Comparison of ENCODE assay signal across 17 cellular contexts in genomic region chr5:181114284-181114843, GRCh38. TPM values are rescaled to one million over a fixed set of nuclear protein-coding genes. Genes with fewer than 3 reads are reported as not detected.
DNase-seq lines count a peak whose midpoint lies in the region; ATAC-seq, FAIRE-seq and TF ChIP-seq lines count a peak whose summit lies in the region.
"Had no signal": no experiment of that assay in that cellular context is flagged by ENCODE, and none has a peak within 500 bp of the region (broad histone marks: within the 10 kb centered on the region; RNA-seq: fewer than 3 reads in every experiment).

No MANE protein-coding gene starts in this region.

- H3K27ac ChIP-seq in breast epithelium (no peak overlapping the region), keratinocyte (ENCODE audit: control insufficient read depth, insufficient read depth, low read length) (no peak overlapping the region)
- H3K27ac ChIP-seq in CD4-positive, alpha-beta memory T cell (ENCODE audit: low read depth, low read length), result no peak overlapping the region
- H3K27ac ChIP-seq: RWPE1 had no signal

- H3K9me1 ChIP-seq in keratinocyte (ENCODE audit: control insufficient read depth, extremely low read depth, insufficient read depth, low read length), result no peaks in the 10 kb centered on the region

- H3K27me3 Mint-ChIP-seq in MCF 10A (ENCODE audit: insufficient read depth, unreplicated experiment) (no peaks in the 10 kb centered on the region), brain (peaks cover 91% of the 10 kb centered on the region)
- peaks cover 63 to 71% of the 10 kb centered on the region in 2 donors for H3K27me3 Mint-ChIP-seq in CD4-positive, alpha-beta memory T cell

- peak overlapping the region; percentile 18 for H3K9ac ChIP-seq in keratinocyte (ENCODE audit: control insufficient read depth, extremely low read depth, insufficient read depth, low read length)

- no peaks in the 10 kb centered on the region for H3K36me3 ChIP-seq in breast epithelium
- H3K36me3 ChIP-seq in keratinocyte (ENCODE audit: control insufficient read depth in 2 of 2, extremely low read depth in 1 of 2, insufficient read depth in 2 of 2, low read length in 2 of 2), result no peaks in the 10 kb centered on the region
- no peaks in the 10 kb centered on the region for H3K36me3 ChIP-seq in CD4-positive, alpha-beta memory T cell (ENCODE audit: insufficient read depth, low read length)

- POLR2A ChIA-PET in MCF 10A (lab: Yijun Ruan, JAX), result no interaction called here
- POLR2A ChIA-PET in CD4-positive, alpha-beta memory T cell (lab: Charles Lee; ENCODE audit: partially characterized antibody), result no interaction called here

- H3K9me3 ChIP-seq in breast epithelium (peaks cover 4 to 9% of the 10 kb centered on the region in 2 donors), keratinocyte (ENCODE audit: control insufficient read depth, low read depth, low read length) (no peaks in the 10 kb centered on the region)
- H3K9me3 ChIP-seq in CD4-positive, alpha-beta memory T cell (ENCODE audit: control insufficient read depth in 1 of 2, low read length in 2 of 2), result no peaks in the 10 kb centered on the region

- TF ChIP-seq CTCF in breast epithelium (IDR thresholded peaks at IDR 0.05) (no peak), MCF 10A (IDR thresholded peaks at IDR 0.05; ENCODE audit: unreplicated experiment) (no peak), brain (conservative IDR thresholded peaks at IDR 0.05) (no peak), keratinocyte (optimal IDR thresholded peaks at IDR 0.05 in 1 of 3, IDR thresholded peaks at IDR 0.05 in 1 of 3, conservative IDR thresholded peaks at IDR 0.05 in 1 of 3; ENCODE audit: extremely low read depth in 1 of 3, insufficient read depth in 2 of 3, low read length in 3 of 3) (no peak)

- dilution Hi-C loops in keratinocyte (cut with MboI; ENCODE audit: extremely low pct_ligation_motif_present, low sequenced_read_pairs), result no loop called here

- CTCF ChIA-PET in MCF 10A (lab: Yijun Ruan, JAX), result interaction anchor here (0.9 kb wide), 1 partner anchor 26 kb away, joined by 3 read pairs; no protein-coding TSS in a partner anchor
- CTCF ChIA-PET in CD4-positive, alpha-beta memory T cell (lab: Charles Lee; ENCODE audit: partially characterized antibody), result no interaction called here

- peaks cover 4% of the 10 kb centered on the region for H3K36me3 Mint-ChIP-seq in MCF 10A (ENCODE audit: insufficient read depth, unreplicated experiment)
- no peaks in the 10 kb centered on the region for H3K36me3 Mint-ChIP-seq in brain
- no peaks in the 10 kb centered on the region for H3K36me3 Mint-ChIP-seq in CD4-positive, alpha-beta memory T cell

- no peak for TF ChIP-seq POLR2A in breast epithelium (IDR thresholded peaks at IDR 0.05)

- no peak overlapping the region for H3K27ac Mint-ChIP-seq in MCF 10A (ENCODE audit: low read depth, unreplicated experiment)
- H3K27ac Mint-ChIP-seq in brain, result peak overlapping the region in 1 of 5 experiments; percentile 32
- H3K27ac Mint-ChIP-seq in CD4-positive, alpha-beta memory T cell, result no peak overlapping the region
- H3K27ac Mint-ChIP-seq: activated CD8-positive, alpha-beta memory T cell treated with anti-CD3 and anti-CD28 coated beads, Interleukin-2, amount 10 ng/mL, durations not matched to agents 7 days and 5 days had no signal

- FAIRE-seq in keratinocyte (lab: Jason Lieb, UNC), result no peak
- FAIRE-seq: islet of Langerhans had no signal

- no peak for ATAC-seq in GM19397 (IDR thresholded peaks at IDR 0.05; ENCODE audit: unreplicated experiment)
- ATAC-seq: activated CD8-positive, alpha-beta memory T cell treated with anti-CD3 and anti-CD28 coated beads, Interleukin-2, amount 10 ng/mL, durations not matched to agents 7 days and 5 days had no signal

- intact Hi-C loops in breast epithelium (cut with DNase I; ENCODE audit: low total_unique reads), result no loop called here
- intact Hi-C loops in MCF 10A (cut with micrococcal nuclease), result no loop called here
- intact Hi-C loops in CD4-positive, alpha-beta memory T cell (cut with micrococcal nuclease), result no loop called here

- H3K4me1 Mint-ChIP-seq in MCF 10A (ENCODE audit: insufficient read depth, unreplicated experiment) (peaks cover 14% of the 10 kb centered on the region), brain (no peaks in the 10 kb centered on the region)
- H3K4me1 Mint-ChIP-seq in CD4-positive, alpha-beta memory T cell, result peaks cover 0 to 12% (median 2%) of the 10 kb centered on the region in 4 donors

- H3K4me3 Mint-ChIP-seq in MCF 10A (ENCODE audit: unreplicated experiment) (no peak overlapping the region), brain (peak overlapping the region; percentile 40 to 77 (median 74))
- H3K4me3 Mint-ChIP-seq in CD4-positive, alpha-beta memory T cell, result peak overlapping the region in 1 of 8 donors; percentile 5
- H3K4me3 Mint-ChIP-seq: activated CD8-positive, alpha-beta memory T cell treated with anti-CD3 and anti-CD28 coated beads, Interleukin-2, amount 10 ng/mL, durations not matched to agents 7 days and 5 days had no signal

- H3K4me3 ChIP-seq in breast epithelium (peak overlapping the region in 2 of 3 donors; percentile 3 to 44), keratinocyte (ENCODE audit: control insufficient read depth in 2 of 3, extremely low read depth in 1 of 3, insufficient read depth in 2 of 3, low read depth in 1 of 3, low read length in 3 of 3) (peak overlapping the region; percentile 11 to 63 (median 63))
- no peak overlapping the region for H3K4me3 ChIP-seq in CD4-positive, alpha-beta memory T cell (ENCODE audit: low read length in 2 of 2)

- H3K9me3 Mint-ChIP-seq in MCF 10A (ENCODE audit: unreplicated experiment) (peaks cover 6% of the 10 kb centered on the region), brain (peaks cover 12 to 31% (median 21%) of the 10 kb centered on the region in 5 experiments)
- peaks cover 0 to 20% (median 6%) of the 10 kb centered on the region in 8 donors for H3K9me3 Mint-ChIP-seq in CD4-positive, alpha-beta memory T cell

- no peaks in the 10 kb centered on the region for H3K79me2 ChIP-seq in keratinocyte (ENCODE audit: control insufficient read depth, insufficient read depth, low read length)

- no TSS peak for BruUV-seq in MCF 10A (replicated peaks; lab: Mats Ljungman, UMichigan)

- H3K27me3 ChIP-seq in breast epithelium (peaks cover 0 to 75% of the 10 kb centered on the region in 2 donors), keratinocyte (ENCODE audit: control insufficient read depth, extremely low read depth, insufficient read depth, low read length) (peaks cover 14% of the 10 kb centered on the region)
- peaks cover 14% of the 10 kb centered on the region for H3K27me3 ChIP-seq in CD4-positive, alpha-beta memory T cell (ENCODE audit: insufficient read depth, low read length)

- DNase-seq in breast epithelium (ENCODE audit: low spot score in 2 of 2) (no peak), MCF 10A (ENCODE audit: unreplicated experiment) (no peak), keratinocyte (ENCODE audit: low read depth, low spot score) (no peak), NCI-H1417 treated with DMSO at 0.1 percent for 48 hours (lab: John Stamatoyannopoulos, UW) (no peak), GOT3 (lab: John Stamatoyannopoulos, UW) (no peak)
- no peak for DNase-seq in CD4-positive, alpha-beta memory T cell
- DNase-seq: activated CD8-positive, alpha-beta memory T cell treated with anti-CD3 and anti-CD28 coated beads, Interleukin-2, amount 10 ng/mL, durations not matched to agents 7 days and 5 days; activated naive CD4-positive, alpha-beta T cell treated with Interleukin-2 at 50 U/mL for 16 hours; NCI-H2107; NCI-H82; T-helper 1 cell had no signal

- H3K4me2 ChIP-seq in keratinocyte (ENCODE audit: control insufficient read depth, extremely low read depth, insufficient read depth, low read depth, low read length), result peak overlapping the region; percentile 90

- H2AFZ ChIP-seq in keratinocyte (ENCODE audit: control insufficient read depth, low read length), result peak overlapping the region; percentile 94

- H4K20me1 ChIP-seq in keratinocyte (ENCODE audit: control insufficient read depth, extremely low read depth, insufficient read depth, low read length), result no peaks in the 10 kb centered on the region

- peaks cover 0 to 4% of the 10 kb centered on the region in 2 donors for H3K4me1 ChIP-seq in breast epithelium
- peaks cover 10% of the 10 kb centered on the region for H3K4me1 ChIP-seq in keratinocyte (ENCODE audit: control insufficient read depth, extremely low read depth, insufficient read depth, low read length)
- H3K4me1 ChIP-seq in CD4-positive, alpha-beta memory T cell (ENCODE audit: insufficient read depth, low read length), result peaks cover 2% of the 10 kb centered on the region

RNA-seq across cellular contexts. Expression of gene OR2V1, which starts 16.6 kb away (rescaled TPM):
- total RNA-seq in breast epithelium (not detected), MCF 10A (2022) (not detected in 2 replicates)
- polyA plus RNA-seq in brain (ENCODE audit: insufficient read depth, low read depth, low replicate concordance) (not detected), keratinocyte (not detected in 3 replicates)
- not detected for polyA plus RNA-seq in keratinocyte (2011; ENCODE audit: low read depth)
- polyA plus RNA-seq in keratinocyte (2011; cell fraction: cytosol; rRNA removed), result not detected in 2 replicates
- not detected in 2 replicates for polyA plus RNA-seq in keratinocyte (2011; cell fraction: nucleus; rRNA removed)
- polyA plus RNA-seq in keratinocyte (2012; ENCODE audit: low replicate concordance), result not detected in 2 replicates
- polyA minus RNA-seq in keratinocyte, result not detected in 3 replicates
- polyA minus RNA-seq in keratinocyte (2011; cell fraction: cytosol; rRNA and poly(A)+ RNA removed), result not detected
- polyA minus RNA-seq in keratinocyte (2011; cell fraction: nucleus; rRNA and poly(A)+ RNA removed), result not detected in 2 replicates
- total RNA-seq in CD4-positive, alpha-beta memory T cell, result not detected
- not detected for polyA plus RNA-seq in CD4-positive, alpha-beta memory T cell
- total RNA-seq: activated CD8-positive, alpha-beta memory T cell treated with anti-CD3 and anti-CD28 coated beads, Interleukin-2, amount 10 ng/mL, durations not matched to agents 7 days and 5 days; fibroblast of villous mesenchyme; pulmonary artery endothelial cell had no signal

RNA-seq across cellular contexts. Expression of gene OR2V2, which starts 33.0 kb away (rescaled TPM):
- total RNA-seq in breast epithelium (not detected), MCF 10A (2022) (not detected in 2 replicates)
- polyA plus RNA-seq in brain (ENCODE audit: insufficient read depth, low read depth, low replicate concordance) (not detected), keratinocyte (not detected in 3 replicates)
- not detected for polyA plus RNA-seq in keratinocyte (2011; ENCODE audit: low read depth)
- polyA plus RNA-seq in keratinocyte (2011; cell fraction: cytosol; rRNA removed), result not detected in 2 replicates
- polyA plus RNA-seq in keratinocyte (2011; cell fraction: nucleus; rRNA removed), result not detected in 2 replicates
- not detected in 2 replicates for polyA plus RNA-seq in keratinocyte (2012; ENCODE audit: low replicate concordance)
- not detected in 3 replicates for polyA minus RNA-seq in keratinocyte
- not detected for polyA minus RNA-seq in keratinocyte (2011; cell fraction: cytosol; rRNA and poly(A)+ RNA removed)
- polyA minus RNA-seq in keratinocyte (2011; cell fraction: nucleus; rRNA and poly(A)+ RNA removed), result not detected in 2 replicates
- total RNA-seq in CD4-positive, alpha-beta memory T cell, result not detected
- not detected for polyA plus RNA-seq in CD4-positive, alpha-beta memory T cell
- total RNA-seq: activated CD8-positive, alpha-beta memory T cell treated with anti-CD3 and anti-CD28 coated beads, Interleukin-2, amount 10 ng/mL, durations not matched to agents 7 days and 5 days; fibroblast of villous mesenchyme; pulmonary artery endothelial cell had no signal

Comparison
In these comparisons a context has a peak if more than half of its experiments do, and no peak if none do; other contexts are left out.
1. H3K4me3 ChIP-seq: peak in breast epithelium (2 of 3) and keratinocyte (3 of 3); none in CD4-positive, alpha-beta memory T cell (0 of 2).